1 cellular context compared by ENCODE assay signal in genomic region chr4:110142461-110142860, GRCh38.
TF ChIP-seq lines count a peak whose summit lies in the region.

No MANE protein-coding gene starts in this region.

TF ChIP-seq in GM12878, 131 proteins besides CTCF, POLR2A, EP300 and RAD21 (continued from another document):
- TF ChIP-seq IRF4 (IDR thresholded peaks at IDR 0.05; ENCODE audit: low read depth, low read length) (no peak), ZNF24 (IDR thresholded peaks at IDR 0.05) (no peak), HDAC2 (IDR thresholded peaks at IDR 0.05) (no peak)
